Comparison of ENCODE assay signal across 8 cellular contexts in genomic region chr2:161166538-161167409, GRCh38. TPM values are rescaled to one million over a fixed set of nuclear protein-coding genes. Genes with fewer than 3 reads are reported as not detected.
DNase-seq lines count a peak whose midpoint lies in the region; ATAC-seq, FAIRE-seq and TF ChIP-seq lines count a peak whose summit lies in the region.

No MANE protein-coding gene starts in this region.

- no peak for TF ChIP-seq CTCF in A549 (IDR thresholded peaks at IDR 0.05)

- H3K4me2 ChIP-seq in A549 = no peak overlapping the region

- CTCF ChIA-PET in A549 (lab: Yijun Ruan, JAX) = no interaction called here

- H3K27ac ChIP-seq in A549 = no peak overlapping the region

- FAIRE-seq in A549 (lab: Jason Lieb, UNC) = no peak

- H3K4me1 ChIP-seq in A549 = peaks cover 34% of the 10 kb centered on the region; the same call in 2 of the 3 replicates

- WGBS in A549 (ENCODE audit: missing lambda C conversion rate) = 91% methylated on average over 6 of the region's 6 CpGs

- H3K9me3 ChIP-seq in A549 = no peaks in the 10 kb centered on the region

- no peak for ATAC-seq in A549
- peak; percentile 84 for ATAC-seq in GM19468 (IDR thresholded peaks at IDR 0.05; ENCODE audit: extremely low read depth, unreplicated experiment)
- ATAC-seq in HG03565 (IDR thresholded peaks at IDR 0.05; ENCODE audit: unreplicated experiment) = peak; percentile 79

- TF ChIP-seq EP300 in A549 (IDR thresholded peaks at IDR 0.05) = no peak

- no peak for TF ChIP-seq RAD21 in A549 (conservative IDR thresholded peaks at IDR 0.05 in 1 of 2, IDR thresholded peaks at IDR 0.05 in 1 of 2)

- no peak for TF ChIP-seq POLR2A in A549 (IDR thresholded peaks at IDR 0.05; ENCODE audit: low read length)

- H3K4me3 ChIP-seq in A549 = no peak overlapping the region

- DNase-seq in A549 (ENCODE audit: low read depth in 1 of 2, low spot score in 1 of 2) (no peak), NCI-H1694 treated with DMSO at 0.1 percent for 48 hours (lab: John Stamatoyannopoulos, UW) (no peak), NCI-H2196 treated with DMSO at 0.1 percent for 48 hours (lab: John Stamatoyannopoulos, UW; ENCODE audit: unreplicated experiment) (no peak), iPS-NIHi11 (ENCODE audit: low spot score) (no peak)
- DNase-seq in activated T-helper 9 cell treated with anti-CD3 and anti-CD28 coated beads, Interleukin-2, amount 50 U/mL, for 16 hours (ENCODE audit: low read depth) = peak; percentile 54
- peak; percentile 20 to 54 (median 42) for DNase-seq in stimulated activated CD4-positive, alpha-beta T cell treated with anti-CD3 and anti-CD28 coated beads, Interleukin-1b, Interleukin-23, amount 100 ng/mL, for 24 hours (ENCODE audit: low read depth in 4 of 4, low spot score in 1 of 4)

- POLR2A ChIA-PET in A549 (lab: Yijun Ruan, JAX) = no interaction called here

TF ChIP-seq in A549, 52 proteins besides CTCF, POLR2A, EP300 and RAD21:
- no peak for TF ChIP-seq USF2 (IDR thresholded peaks at IDR 0.05)
- no peak for TF ChIP-seq E2F6 (IDR thresholded peaks at IDR 0.05; ENCODE audit: borderline replicate concordance, low read depth)
- no peak for TF ChIP-seq ZNF302 (CRISPR knock-in tag; IDR thresholded peaks at IDR 0.05)
- 0 out of 2 replicates have a peak, but pooled peaks have one; percentile 49 for TF ChIP-seq POLR2AphosphoS2 (conservative IDR thresholded peaks at IDR 0.05; ENCODE audit: low read length)
- no peak for TF ChIP-seq MAZ (IDR thresholded peaks at IDR 0.05; ENCODE audit: borderline replicate concordance, low read depth, low read length)

RNA-seq across cellular contexts. Expression of gene TANK, which starts 6.5 kb away (rescaled TPM):
- 75.0 and 76.3 TPM in 2 replicates for polyA plus RNA-seq in A549 (2011; rRNA removed)
- 18.7 and 19.6 TPM in 2 replicates for polyA plus RNA-seq in A549 (2012; cell fraction: cytosol; rRNA removed)
- 8.1 and 15.3 TPM in 2 replicates for polyA plus RNA-seq in A549 (2012; cell fraction: nucleus; rRNA removed)
- 53.9 to 69.8 TPM (median 59.6 TPM) in 3 replicates for polyA plus RNA-seq in A549 (2017; fragmentation: RNase III; extraction: RNeasy Plus Mini Kit Qiagen cat#74134 plus additional on column Dnase treatment)
- polyA minus RNA-seq in A549 (2011; rRNA and poly(A)+ RNA removed) = 25.6 and 30.5 TPM in 2 replicates

Comparison
In these comparisons a context has a peak if more than half of its experiments do, and no peak if none do; other contexts are left out.
1. ATAC-seq: peak in GM19468 (single experiment) and HG03565 (single experiment); none in A549 (0 of 2).
2. DNase-seq: peak in activated T-helper 9 cell treated with anti-CD3 and anti-CD28 coated beads, Interleukin-2, amount 50 U/mL, for 16 hours (single experiment) and stimulated activated CD4-positive, alpha-beta T cell treated with anti-CD3 and anti-CD28 coated beads, Interleukin-1b, Interleukin-23, amount 100 ng/mL, for 24 hours (4 of 4); none in A549 (0 of 2), NCI-H1694 treated with DMSO at 0.1 percent for 48 hours (single experiment), NCI-H2196 treated with DMSO at 0.1 percent for 48 hours (single experiment) and iPS-NIHi11 (single experiment).